2 cellular contexts compared by ENCODE assay signal in genomic region chr9:27003406-27004147, GRCh38.
A peak's percentile ranks its signal among the peaks of the same experiment; 100 is the strongest.
TF ChIP-seq lines count a peak whose summit lies in the region.

No MANE protein-coding gene starts in this region.

TF ChIP-seq in liver, 16 proteins besides CTCF, POLR2A, EP300 and RAD21:
- TF ChIP-seq HNF4A (conservative IDR thresholded peaks at IDR 0.05) (peak; percentile 4 to 24), TAF1 (conservative IDR thresholded peaks at IDR 0.05) (no peak)
TF ChIP-seq in liver: peak in this region for 1.

TF ChIP-seq in HepG2, 621 proteins besides CTCF, POLR2A, EP300 and RAD21:
- TF ChIP-seq ZNF790 (CRISPR knock-in tag; IDR thresholded peaks at IDR 0.05; ENCODE audit: borderline replicate concordance) (no peak), ZNF691 (CRISPR knock-in tag; IDR thresholded peaks at IDR 0.05; ENCODE audit: borderline replicate concordance, low read depth) (no peak), ZMYM4 (CRISPR knock-in tag; IDR thresholded peaks at IDR 0.05) (no peak), ZNF207 (IDR thresholded peaks at IDR 0.05; ENCODE audit: borderline replicate concordance) (no peak), DDIT3 (CRISPR knock-in tag; IDR thresholded peaks at IDR 0.05) (no peak), ZNF883 (CRISPR knock-in tag; IDR thresholded peaks at IDR 0.05; ENCODE audit: not compliant biosample characterization) (no peak), MTERF4 (CRISPR knock-in tag; IDR thresholded peaks at IDR 0.05) (no peak), MYNN (CRISPR knock-in tag; IDR thresholded peaks at IDR 0.05; ENCODE audit: low read depth) (no peak), ZNF713 (CRISPR knock-in tag; IDR thresholded peaks at IDR 0.05) (no peak), ZNF615 (CRISPR knock-in tag; IDR thresholded peaks at IDR 0.05; ENCODE audit: borderline replicate concordance) (no peak), ATF1 (CRISPR knock-in tag; IDR thresholded peaks at IDR 0.05) (no peak), ZNF724P (CRISPR knock-in tag; IDR thresholded peaks at IDR 0.05; ENCODE audit: borderline replicate concordance) (no peak), SP140L (CRISPR knock-in tag; IDR thresholded peaks at IDR 0.05; ENCODE audit: borderline replicate concordance) (no peak)
TF ChIP-seq in HepG2: peak in this region for 0.
